18 cellular contexts compared by ENCODE assay signal in genomic region chr9:128392302-128393152, GRCh38. TPM values are rescaled to one million over a fixed set of nuclear protein-coding genes. Genes with fewer than 3 reads are reported as not detected.
A peak's percentile ranks its signal among the peaks of the same experiment; 100 is the strongest.
DNase-seq lines count a peak whose midpoint lies in the region; ATAC-seq and TF ChIP-seq lines count a peak whose summit lies in the region.
"Had no signal": no experiment of that assay in that cellular context is flagged by ENCODE, and none has a peak within 500 bp of the region (broad histone marks: within the 10 kb centered on the region; RNA-seq: fewer than 3 reads in every experiment).

No MANE protein-coding gene starts in this region.

- WGBS in neuronal stem cell (ENCODE audit: extremely low coverage in 2 of 2, insufficient read length in 2 of 2, insufficient replicate concordance in 1 of 2), 2 donors, result no CpG with 5 or more reads among the region's 90 CpGs

- H3K27ac ChIP-seq in GM23338 (ENCODE audit: low read depth), result no peak overlapping the region
- no peak overlapping the region for H3K27ac ChIP-seq in iPS-18a (ENCODE audit: low read length)
- no peak overlapping the region for H3K27ac ChIP-seq in neuronal stem cell (replicated peaks; ENCODE audit: low read length)
- H3K27ac ChIP-seq: body of pancreas, epithelial cell of prostate, neutrophil had no signal

- no peak overlapping the region for H4K8ac ChIP-seq in neuronal stem cell (ENCODE audit: low read depth, low read length)

- H3K23ac ChIP-seq in neuronal stem cell (ENCODE audit: low read depth, low read length, poor library complexity), result no peak overlapping the region

- no peak overlapping the region for H3K14ac ChIP-seq in neuronal stem cell (ENCODE audit: low read length)

- H3K27me3 ChIP-seq in GM23338 (ENCODE audit: insufficient read depth), result peaks cover 100% of the 10 kb centered on the region
- H3K27me3 ChIP-seq in iPS-18a (ENCODE audit: control insufficient read depth, insufficient read depth, low read length), result peaks cover 100% of the 10 kb centered on the region
- peaks cover 0 to 94% (median 30%) of the 10 kb centered on the region in 3 experiments for H3K27me3 ChIP-seq in neuronal stem cell (ENCODE audit: control insufficient read depth in 3 of 3, insufficient read depth in 3 of 3, low read depth in 1 of 3, low read length in 3 of 3)
- H3K27me3 ChIP-seq: body of pancreas had no signal

- no peak overlapping the region for H2BK120ac ChIP-seq in neuronal stem cell (ENCODE audit: low read depth, low read length)

- H3K4me3 ChIP-seq in GM23338 (peak overlapping the region; percentile 64), iPS-18a (ENCODE audit: low read length) (peak overlapping the region; percentile 59), neuronal stem cell (ENCODE audit: low read length in 2 of 2) (peak overlapping the region in 1 of 2 donors; percentile 93)
- H3K4me3 ChIP-seq: body of pancreas had no signal

- H2BK12ac ChIP-seq in neuronal stem cell (ENCODE audit: low read length), result no peak overlapping the region

- peak overlapping the region; percentile 74 for H3K4me3 Mint-ChIP-seq in GM23338
- peak overlapping the region in 4 of 5 experiments; percentile 71 to 92 (median 85) for H3K4me3 Mint-ChIP-seq in brain
- H3K4me3 Mint-ChIP-seq: activated naive CD8-positive, alpha-beta T cell treated with anti-CD3 and anti-CD28 coated beads, Interleukin-2, amount 10 ng/mL, durations not matched to agents 7 days and 5 days had no signal

- peaks cover 64% of the 10 kb centered on the region for H3K4me1 ChIP-seq in GM23338 (ENCODE audit: insufficient read depth)
- H3K4me1 ChIP-seq in iPS-18a (ENCODE audit: control insufficient read depth, low read depth, low read length), result peaks cover 58% of the 10 kb centered on the region
- peaks cover 11 to 63% of the 10 kb centered on the region in 2 donors for H3K4me1 ChIP-seq in neuronal stem cell (ENCODE audit: control insufficient read depth in 2 of 2, insufficient read depth in 1 of 2, low read depth in 1 of 2, low read length in 2 of 2)

- DNase-seq in GM23338 (ENCODE audit: low spot score) (peak; percentile 66), neuronal stem cell (ENCODE audit: low spot score) (no peak), NCI-H2029 (lab: John Stamatoyannopoulos, UW) (no peak), HPDE6-E6E7 (ENCODE audit: extremely low spot score) (no peak)
- DNase-seq: activated CD4-positive, alpha-beta T cell treated with anti-CD3 and anti-CD28 coated beads for 48 hours; activated naive CD8-positive, alpha-beta T cell treated with anti-CD3 and anti-CD28 coated beads, Interleukin-2, amount 10 ng/mL, durations not matched to agents 7 days and 5 days; body of pancreas; EL; IMR-90; NCI-H510A treated with DMSO at 0.1 percent for 48 hours; SW 1271 had no signal

- H4K20me1 ChIP-seq in GM23338 (replicated peaks; ENCODE audit: insufficient read depth), result peaks cover 37% of the 10 kb centered on the region

- H3K9ac ChIP-seq in iPS-18a (ENCODE audit: low read length) (peak overlapping the region; percentile 59), neuronal stem cell (ENCODE audit: low read depth, low read length, poor library complexity) (peak overlapping the region; percentile 51)

- no peaks in the 10 kb centered on the region for H3K79me1 ChIP-seq in neuronal stem cell (ENCODE audit: low read depth, low read length)

- H3K4me1 Mint-ChIP-seq in GM23338 (peaks cover 58% of the 10 kb centered on the region), brain (peaks cover 62% of the 10 kb centered on the region)

- no peak overlapping the region for H2BK5ac ChIP-seq in neuronal stem cell (ENCODE audit: low read length)

- H3K9me3 Mint-ChIP-seq in GM23338, result no peaks in the 10 kb centered on the region
- peaks cover 0 to 9% (median 0%) of the 10 kb centered on the region in 5 experiments for H3K9me3 Mint-ChIP-seq in brain
- H3K9me3 Mint-ChIP-seq: activated naive CD8-positive, alpha-beta T cell treated with anti-CD3 and anti-CD28 coated beads, Interleukin-2, amount 10 ng/mL, durations not matched to agents 7 days and 5 days; activated T-helper 2 cell treated with anti-CD3 and anti-CD28 coated beads, Interferon-gamma antibody, Interleukin-2, Interleukin-4, amounts not matched to agents 10 μg/mL and 5 μg/mL and 100 μg/mL, durations not matched to agents 14 hours and 24 hours and 36 hours had no signal

- H4K91ac ChIP-seq in neuronal stem cell (ENCODE audit: low read depth, low read length, poor library complexity), result no peak overlapping the region

- peak overlapping the region; percentile 34 for H2BK15ac ChIP-seq in neuronal stem cell (ENCODE audit: low read length)

- H2AK5ac ChIP-seq in neuronal stem cell (ENCODE audit: low read depth, low read length), result peak overlapping the region; percentile 84

- H3K36me3 ChIP-seq in GM23338 (ENCODE audit: insufficient read depth) (peaks cover 8% of the 10 kb centered on the region; the same call in 1 of the 2 replicates), iPS-18a (ENCODE audit: control insufficient read depth, low read depth, low read length) (peaks cover 20% of the 10 kb centered on the region), neuronal stem cell (replicated peaks in 1 of 2; ENCODE audit: control insufficient read depth in 2 of 2, insufficient read depth in 2 of 2, low read length in 2 of 2) (peaks cover 9 to 52% of the 10 kb centered on the region in 2 donors)

- no peaks in the 10 kb centered on the region for H3K9me3 ChIP-seq in iPS-18a (ENCODE audit: control insufficient read depth, low read depth, low read length)
- H3K9me3 ChIP-seq in neuronal stem cell (replicated peaks in 1 of 2; ENCODE audit: control insufficient read depth in 2 of 2, insufficient read depth in 1 of 2, low read depth in 1 of 2, low read length in 2 of 2), result peaks cover 0 to 3% of the 10 kb centered on the region in 2 donors
- H3K9me3 ChIP-seq: body of pancreas, neutrophil had no signal

- TF ChIP-seq CTCF in GM23338 (conservative IDR thresholded peaks at IDR 0.05; ENCODE audit: low read depth in 2 of 2) (no peak), brain (conservative IDR thresholded peaks at IDR 0.05) (no peak)

- H3F3A ChIP-seq in GM23338 (replicated peaks; ENCODE audit: low read depth), result peaks cover 39% of the 10 kb centered on the region

- no peaks in the 10 kb centered on the region for H3K79me2 ChIP-seq in GM23338 (replicated peaks; ENCODE audit: insufficient read depth)

- H3K27ac Mint-ChIP-seq in GM23338, result no peak overlapping the region
- peak overlapping the region in 2 of 5 experiments; percentile 93 to 99 for H3K27ac Mint-ChIP-seq in brain
- H3K27ac Mint-ChIP-seq: activated naive CD8-positive, alpha-beta T cell treated with anti-CD3 and anti-CD28 coated beads, Interleukin-2, amount 10 ng/mL, durations not matched to agents 7 days and 5 days; activated T-helper 2 cell treated with anti-CD3 and anti-CD28 coated beads, Interferon-gamma antibody, Interleukin-2, Interleukin-4, amounts not matched to agents 10 μg/mL and 5 μg/mL and 100 μg/mL, durations not matched to agents 14 hours and 24 hours and 36 hours had no signal

- H3K4me2 ChIP-seq in GM23338, result peak overlapping the region; percentile 91
- peak overlapping the region; percentile 67 for H3K4me2 ChIP-seq in neuronal stem cell (ENCODE audit: insufficient read depth, low read length, poor library complexity, severe bottlenecking)

- H3K27me3 Mint-ChIP-seq in GM23338 (ENCODE audit: insufficient read depth, low read depth, poor library complexity) (peaks cover 93% of the 10 kb centered on the region), brain (peaks cover 72% of the 10 kb centered on the region)

- no peaks in the 10 kb centered on the region for H3K9me2 ChIP-seq in GM23338 (ENCODE audit: insufficient read depth)

- H2AFZ ChIP-seq in GM23338, result no peak overlapping the region
- no peak overlapping the region for H2AFZ ChIP-seq in neuronal stem cell (ENCODE audit: low read length)

- H3K36me3 Mint-ChIP-seq in GM23338 (ENCODE audit: low read depth) (peaks cover 14% of the 10 kb centered on the region), brain (peaks cover 21% of the 10 kb centered on the region)
- H3K36me3 Mint-ChIP-seq: activated naive CD8-positive, alpha-beta T cell treated with anti-CD3 and anti-CD28 coated beads, Interleukin-2, amount 10 ng/mL, durations not matched to agents 7 days and 5 days had no signal

- peak overlapping the region; percentile 95 for H3K18ac ChIP-seq in neuronal stem cell (ENCODE audit: low read length)

- no peak overlapping the region for H3K4ac ChIP-seq in neuronal stem cell (ENCODE audit: low read length)

- ATAC-seq in GM23338 (peak; percentile 9), HG03108 (IDR thresholded peaks at IDR 0.05; ENCODE audit: unreplicated experiment) (no peak), GM19395 (IDR thresholded peaks at IDR 0.05; ENCODE audit: unreplicated experiment) (no peak)
- ATAC-seq: body of pancreas had no signal

TF ChIP-seq in GM23338, 12 proteins besides CTCF, POLR2A, EP300 and RAD21:
- peak; percentile 73 for TF ChIP-seq EZH2 (IDR thresholded peaks at IDR 0.05; ENCODE audit: low read depth, unreplicated experiment)
- no peak for TF ChIP-seq ZNF114 (CRISPR knock-in tag; IDR thresholded peaks at IDR 0.05)
- TF ChIP-seq EZH2phosphoT487 (IDR thresholded peaks at IDR 0.05; ENCODE audit: unreplicated experiment), result peak; percentile 12

RNA-seq across cellular contexts. Expression of gene URM1, which starts 21.4 kb away (rescaled TPM):
- 45.3 and 47.8 TPM in 2 replicates for total RNA-seq in GM23338 (2014; rRNA removed; shearing (Covaris generic))
- 27.9 and 28.6 TPM in 2 replicates for polyA plus RNA-seq in GM23338 (2016; fragmentation: Nextera tagmentation; extraction: Ambion mirVana)
- polyA plus RNA-seq in brain (ENCODE audit: insufficient read depth, low read depth, low replicate concordance), result 93.0 TPM
- 28.4 TPM for polyA plus RNA-seq in neuronal stem cell (2013, experiment 1 of 2)
- 24.9 TPM for polyA plus RNA-seq in neuronal stem cell (2013, experiment 2 of 2)

RNA-seq across cellular contexts. Expression of gene CERCAM, which starts 28.1 kb away (rescaled TPM):
- 5.6 and 7.9 TPM in 2 replicates for total RNA-seq in GM23338 (2014; rRNA removed; shearing (Covaris generic))
- polyA plus RNA-seq in GM23338 (2016; fragmentation: Nextera tagmentation; extraction: Ambion mirVana), result 2.7 TPM in 2 replicates
- 15.9 TPM for polyA plus RNA-seq in brain (ENCODE audit: insufficient read depth, low read depth, low replicate concordance)
- 0.70 TPM for polyA plus RNA-seq in neuronal stem cell (2013, experiment 1 of 2)
- polyA plus RNA-seq in neuronal stem cell (2013, experiment 2 of 2), result 0.76 TPM

RNA-seq across cellular contexts. Expression of gene SLC27A4, which starts 52.2 kb away (rescaled TPM):
- total RNA-seq in GM23338 (2014; rRNA removed; shearing (Covaris generic)), result 21.4 and 25.3 TPM in 2 replicates
- polyA plus RNA-seq in GM23338 (2016; fragmentation: Nextera tagmentation; extraction: Ambion mirVana), result 7.9 and 9.9 TPM in 2 replicates
- polyA plus RNA-seq in brain (ENCODE audit: insufficient read depth, low read depth, low replicate concordance), result 50.9 TPM
- 6.1 TPM for polyA plus RNA-seq in neuronal stem cell (2013, experiment 1 of 2)
- 5.4 TPM for polyA plus RNA-seq in neuronal stem cell (2013, experiment 2 of 2)
